Comparison of ENCODE assay signal across 13 cellular contexts in genomic region chr5:140111043-140111858, GRCh38. TPM values are rescaled to one million over a fixed set of nuclear protein-coding genes. Genes with fewer than 3 reads are reported as not detected.
DNase-seq lines count a peak whose midpoint lies in the region; ATAC-seq and TF ChIP-seq lines count a peak whose summit lies in the region.
"Had no signal": no experiment of that assay in that cellular context is flagged by ENCODE, and none has a peak within 500 bp of the region (broad histone marks: within the 10 kb centered on the region; RNA-seq: fewer than 3 reads in every experiment).

No MANE protein-coding gene starts in this region.

- H3K27ac ChIP-seq in Panc1 (ENCODE audit: low read length) = peak overlapping the region; percentile 96
- no peak overlapping the region for H3K27ac ChIP-seq in endodermal cell (ENCODE audit: low read depth, low read length)
- H3K27ac ChIP-seq in skeletal muscle tissue (ENCODE audit: low read depth, low read length) = peak overlapping the region; percentile 44
- peak overlapping the region in 1 of 2 donors; percentile 91 for H3K27ac ChIP-seq in uterus

- WGBS in endodermal cell (ENCODE audit: insufficient coverage in 1 of 2, insufficient read length in 1 of 2), 2 experiments = 5 to 7% methylated on average over 9 to 18 of the region's 18 CpGs

- peaks cover 3% of the 10 kb centered on the region; the same call in 1 of the 2 replicates for H3K36me3 ChIP-seq in Panc1 (ENCODE audit: control insufficient read depth, insufficient read depth, low read length)
- H3K36me3 ChIP-seq in endodermal cell (ENCODE audit: control insufficient read depth, insufficient read depth, low read length) = no peaks in the 10 kb centered on the region
- H3K36me3 ChIP-seq in skeletal muscle tissue (ENCODE audit: control insufficient read depth in 3 of 3, insufficient read depth in 3 of 3, low read length in 3 of 3) = no peaks in the 10 kb centered on the region
- no peaks in the 10 kb centered on the region for H3K36me3 ChIP-seq in uterus

- TF ChIP-seq CTCF in Panc1 (IDR thresholded peaks at IDR 0.05) = no peak
- no peak for TF ChIP-seq CTCF in endodermal cell (conservative IDR thresholded peaks at IDR 0.05)
- TF ChIP-seq CTCF in uterus (IDR thresholded peaks at IDR 0.05) = no peak

- ATAC-seq in activated T-cell treated with anti-CD3 and anti-CD28 coated beads, Interleukin-2, amount 50 U/mL, for 72 hours (replicated peaks in 1 of 2) = no peak
- ATAC-seq in activated T-cell treated with anti-CD3 and anti-CD28 coated beads, Interleukin-2, amount 50 U/mL, for 4 hours = no peak
- ATAC-seq in Panc1 = no peak
- ATAC-seq: left colon had no signal

- no peak for TF ChIP-seq POLR2A in uterus (IDR thresholded peaks at IDR 0.05)

- intact Hi-C loops in Panc1 (cut with micrococcal nuclease; ENCODE audit: unreplicated experiment) = loop anchor here (5.0 kb wide), 1 partner anchor 74 kb away; no protein-coding TSS in a partner anchor
- intact Hi-C loops in uterus (cut with DNase I; ENCODE audit: low total_unique reads) = no loop called here

- BruUV-seq in Panc1 (replicated peaks; lab: Mats Ljungman, UMichigan) = no TSS peak

- in situ Hi-C loops in Panc1 (cut with HindIII; ENCODE audit: low pct_unique_long_range_greater_than_20kb, low sequenced_read_pairs) = no loop called here

- H3K4me3 Mint-ChIP-seq in activated T-cell treated with anti-CD3 and anti-CD28 coated beads, Interleukin-2, amount 50 U/mL, for 72 hours = peak overlapping the region; percentile 39 to 90
- H3K4me3 Mint-ChIP-seq in activated T-cell treated with anti-CD3 and anti-CD28 coated beads, Interleukin-2, amount 50 U/mL, for 4 hours = no peak overlapping the region
- peak overlapping the region; percentile 26 for H3K4me3 Mint-ChIP-seq in endodermal cell

- no peaks in the 10 kb centered on the region for H3K27me3 ChIP-seq in Panc1 (ENCODE audit: control insufficient read depth, insufficient read depth, low read length)
- H3K27me3 ChIP-seq in endodermal cell (ENCODE audit: control insufficient read depth, insufficient read depth, low read length, poor library complexity, severe bottlenecking) = peaks cover 71% of the 10 kb centered on the region
- H3K27me3 ChIP-seq in skeletal muscle tissue (ENCODE audit: control insufficient read depth in 3 of 3, insufficient read depth in 3 of 3, low read length in 3 of 3) = no peaks in the 10 kb centered on the region
- H3K27me3 ChIP-seq in uterus = no peaks in the 10 kb centered on the region

- H3K9me3 ChIP-seq in Panc1 (ENCODE audit: control insufficient read depth, insufficient read depth, low read depth, low read length) = no peaks in the 10 kb centered on the region
- no peaks in the 10 kb centered on the region for H3K9me3 ChIP-seq in endodermal cell (ENCODE audit: control insufficient read depth, low read length)
- H3K9me3 ChIP-seq in skeletal muscle tissue (ENCODE audit: control insufficient read depth in 3 of 3, low read length in 3 of 3) = no peaks in the 10 kb centered on the region
- H3K9me3 ChIP-seq in uterus = no peaks in the 10 kb centered on the region

- H3K27me3 Mint-ChIP-seq in activated T-cell treated with anti-CD3 and anti-CD28 coated beads, Interleukin-2, amount 50 U/mL, for 72 hours (ENCODE audit: low read depth) = peaks cover 6% of the 10 kb centered on the region
- H3K27me3 Mint-ChIP-seq in activated T-cell treated with anti-CD3 and anti-CD28 coated beads, Interleukin-2, amount 50 U/mL, for 4 hours (ENCODE audit: low read depth) = peaks cover 4% of the 10 kb centered on the region
- peaks cover 73% of the 10 kb centered on the region for H3K27me3 Mint-ChIP-seq in endodermal cell (ENCODE audit: insufficient read depth)

- peaks cover 1 to 4% of the 10 kb centered on the region in 2 donors for H3K36me3 Mint-ChIP-seq in activated T-cell treated with anti-CD3 and anti-CD28 coated beads, Interleukin-2, amount 50 U/mL, for 72 hours (ENCODE audit: insufficient read depth in 2 of 2)
- no peaks in the 10 kb centered on the region for H3K36me3 Mint-ChIP-seq in activated T-cell treated with anti-CD3 and anti-CD28 coated beads, Interleukin-2, amount 50 U/mL, for 4 hours (ENCODE audit: insufficient read depth)
- H3K36me3 Mint-ChIP-seq in endodermal cell (ENCODE audit: low read depth) = no peaks in the 10 kb centered on the region

- POLR2A ChIA-PET in Panc1 (lab: Charles Lee) = no interaction called here

- CTCF ChIA-PET in Panc1 (lab: Charles Lee) = interaction anchor here (1.0 kb wide), 1 partner anchor 35 kb away, joined by 3 read pairs; no protein-coding TSS in a partner anchor

- no peaks in the 10 kb centered on the region for H3K9me3 Mint-ChIP-seq in activated T-cell treated with anti-CD3 and anti-CD28 coated beads, Interleukin-2, amount 50 U/mL, for 72 hours
- H3K9me3 Mint-ChIP-seq in activated T-cell treated with anti-CD3 and anti-CD28 coated beads, Interleukin-2, amount 50 U/mL, for 4 hours = no peaks in the 10 kb centered on the region
- H3K9me3 Mint-ChIP-seq in endodermal cell = no peaks in the 10 kb centered on the region

- H3K4me3 ChIP-seq in Panc1 (ENCODE audit: low read depth in 2 of 2, low read length in 2 of 2) (peak overlapping the region; percentile 72 to 93), endodermal cell (ENCODE audit: low read length) (no peak overlapping the region), skeletal muscle tissue (ENCODE audit: low read length in 3 of 3) (no peak overlapping the region), uterus (no peak overlapping the region)

- no peak for DNase-seq in activated T-cell treated with anti-CD3 and anti-CD28 coated beads, Interleukin-2, amount 50 U/mL, for 72 hours
- DNase-seq in activated T-cell treated with anti-CD3 and anti-CD28 coated beads, Interleukin-2, amount 50 U/mL, for 4 hours = no peak
- DNase-seq in Panc1 (ENCODE audit: low read depth, low spot score) (no peak), endodermal cell (peak; percentile 78), RPMI8226 (no peak), uterus (no peak)
- DNase-seq in effector CD8-positive, alpha-beta T cell (lab: John Stamatoyannopoulos, UW) = no peak
- DNase-seq: DMS53; left colon; NCI-H1694 treated with DMSO at 0.1 percent for 48 hours; stimulated activated CD8-positive, alpha-beta memory T cell treated with anti-CD3 and anti-CD28 coated beads, Interleukin-4, amount 100 ng/mL, for 48 hours; T-helper 9 cell had no signal

- peaks cover 69% of the 10 kb centered on the region for H3K4me1 Mint-ChIP-seq in activated T-cell treated with anti-CD3 and anti-CD28 coated beads, Interleukin-2, amount 50 U/mL, for 72 hours (ENCODE audit: low read depth)
- H3K4me1 Mint-ChIP-seq in activated T-cell treated with anti-CD3 and anti-CD28 coated beads, Interleukin-2, amount 50 U/mL, for 4 hours (ENCODE audit: low read depth) = peaks cover 63% of the 10 kb centered on the region
- H3K4me1 Mint-ChIP-seq in endodermal cell = peaks cover 41% of the 10 kb centered on the region

- H3K4me1 ChIP-seq in Panc1 (ENCODE audit: control insufficient read depth, insufficient read depth, low read length) (peaks cover 47% of the 10 kb centered on the region), endodermal cell (ENCODE audit: control insufficient read depth, insufficient read depth, low read length) (peaks cover 12% of the 10 kb centered on the region), skeletal muscle tissue (ENCODE audit: control insufficient read depth in 3 of 3, insufficient read depth in 3 of 3, low read length in 3 of 3) (peaks cover 35 to 60% (median 52%) of the 10 kb centered on the region in 3 donors), uterus (peaks cover 5 to 9% of the 10 kb centered on the region in 2 donors)

- peak overlapping the region; percentile 7 for H3K27ac Mint-ChIP-seq in activated T-cell treated with anti-CD3 and anti-CD28 coated beads, Interleukin-2, amount 50 U/mL, for 72 hours
- H3K27ac Mint-ChIP-seq in endodermal cell = no peak overlapping the region

- no peak overlapping the region for H3K9ac ChIP-seq in endodermal cell (ENCODE audit: extremely low read depth, low read length, poor library complexity, severe bottlenecking)
- H3K9ac ChIP-seq in skeletal muscle tissue (ENCODE audit: low read depth in 1 of 3, low read length in 3 of 3) = no peak overlapping the region

RNA-seq across cellular contexts. Expression of gene PURA, which starts 2.7 kb away (rescaled TPM):
- 10 to 100 TPM; 11.9 to 14.2 TPM for total RNA-seq in activated T-cell treated with anti-CD3 and anti-CD28 coated beads, Interleukin-2, amount 50 U/mL, for 72 hours
- total RNA-seq in activated T-cell treated with anti-CD3 and anti-CD28 coated beads, Interleukin-2, amount 50 U/mL, for 4 hours = 1 to 10 TPM; 9.8 to 9.9 (median 9.8) TPM
- total RNA-seq in Panc1 (2021; ENCODE audit: unreplicated experiment) (16.9 TPM), endodermal cell (1 to 10 TPM; 6.8 to 7.7 TPM), skeletal muscle tissue (7.8 TPM), uterus (10 to 100 TPM; 16.1 to 48.9 (median 22.2) TPM)
- 32.8 TPM for polyA plus RNA-seq in Panc1 (2012; ENCODE audit: insufficient read length)
- polyA plus RNA-seq in endodermal cell (2013, experiment 1 of 2) = 3.1 TPM
- polyA plus RNA-seq in endodermal cell (2013, experiment 2 of 2) = 2.4 TPM

RNA-seq across cellular contexts. Expression of gene IGIP, which starts 14.5 kb away (rescaled TPM):
- 1 to 10 TPM; 5.5 to 6.5 TPM for total RNA-seq in activated T-cell treated with anti-CD3 and anti-CD28 coated beads, Interleukin-2, amount 50 U/mL, for 72 hours
- 1 to 10 TPM; 1.0 to 1.8 (median 1.5) TPM for total RNA-seq in activated T-cell treated with anti-CD3 and anti-CD28 coated beads, Interleukin-2, amount 50 U/mL, for 4 hours
- 7.7 TPM for total RNA-seq in Panc1 (2021; ENCODE audit: unreplicated experiment)
- 3.6 TPM for polyA plus RNA-seq in Panc1 (2012; ENCODE audit: insufficient read length)
- total RNA-seq in endodermal cell = 1 to 10 TPM; 2.0 to 2.5 TPM
- polyA plus RNA-seq in endodermal cell (2013, experiment 1 of 2) = 0.57 TPM
- 0.58 TPM for polyA plus RNA-seq in endodermal cell (2013, experiment 2 of 2)
- 5.7 TPM for total RNA-seq in skeletal muscle tissue
- 10 to 100 TPM; 17.8 to 33.5 (median 31.2) TPM for total RNA-seq in uterus

Comparison
In these comparisons a context has a peak if more than half of its experiments do, and no peak if none do; other contexts are left out.
1. H3K4me3 ChIP-seq: peak in Panc1 (2 of 2); none in endodermal cell (single experiment), skeletal muscle tissue (0 of 3) and uterus (0 of 2).